10 cellular contexts compared by ENCODE assay signal in genomic region chr9:129954868-129955550, GRCh38.
DNase-seq lines count a peak whose midpoint lies in the region; ATAC-seq and TF ChIP-seq lines count a peak whose summit lies in the region.
"Had no signal": no experiment of that assay in that cellular context is flagged by ENCODE, and none has a peak within 500 bp of the region (broad histone marks: within the 10 kb centered on the region; RNA-seq: fewer than 3 reads in every experiment).

No MANE protein-coding gene starts in this region.

- POLR2A ChIA-PET in CD4-positive, alpha-beta T cell (lab: Charles Lee) = interaction anchor here (2.8 kb wide), 1 partner anchor 9 kb away, joined by 12 read pairs; no protein-coding TSS in a partner anchor

- peak overlapping the region; percentile 63 for H3K27ac Mint-ChIP-seq in CD4-positive, alpha-beta T cell
- H3K27ac Mint-ChIP-seq in memory B cell = peak overlapping the region; percentile 49
- H3K27ac Mint-ChIP-seq: activated naive CD4-positive, alpha-beta T cell treated with anti-CD3 and anti-CD28 coated beads, Interleukin-2, amount 10 ng/mL, durations not matched to agents 7 days and 5 days had no signal

- CTCF ChIA-PET in CD4-positive, alpha-beta T cell (lab: Charles Lee) = no interaction called here

- no peak for DNase-seq in CD4-positive, alpha-beta T cell
- peak; percentile 84 for DNase-seq in MV-4-11 (lab: John Stamatoyannopoulos, UW)
- no peak for DNase-seq in memory B cell (ENCODE audit: low spot score in 2 of 2)
- no peak for DNase-seq in putamen (ENCODE audit: low spot score)
- DNase-seq: activated naive CD4-positive, alpha-beta T cell treated with anti-CD3 and anti-CD28 coated beads, Interleukin-2, amount 10 ng/mL, durations not matched to agents 7 days and 5 days had no signal

- intact Hi-C loops in CD4-positive, alpha-beta T cell (cut with DNase I, micrococcal nuclease) = no loop called here

- TF ChIP-seq CTCF in CD4-positive, alpha-beta T cell (IDR thresholded peaks at IDR 0.05) = no peak

- H3K36me3 Mint-ChIP-seq in CD4-positive, alpha-beta T cell (ENCODE audit: low read depth) = peaks cover 86% of the 10 kb centered on the region
- H3K36me3 Mint-ChIP-seq in memory B cell = peaks cover 21% of the 10 kb centered on the region

- H3K4me3 Mint-ChIP-seq in CD4-positive, alpha-beta T cell = no peak overlapping the region
- no peak overlapping the region for H3K4me3 Mint-ChIP-seq in memory B cell
- H3K4me3 Mint-ChIP-seq: activated naive CD4-positive, alpha-beta T cell treated with anti-CD3 and anti-CD28 coated beads, Interleukin-2, amount 10 ng/mL, durations not matched to agents 7 days and 5 days had no signal

- H3K27ac ChIP-seq in CD4-positive, alpha-beta T cell (ENCODE audit: low read depth, low read length) = no peak overlapping the region
- H3K27ac ChIP-seq in angular gyrus (ENCODE audit: low read depth, low read length) = peak overlapping the region; percentile 7
- H3K27ac ChIP-seq: hepatocyte had no signal

- H3K4me1 Mint-ChIP-seq in CD4-positive, alpha-beta T cell (ENCODE audit: low read depth) = peaks cover 38% of the 10 kb centered on the region
- H3K4me1 Mint-ChIP-seq in memory B cell = peaks cover 12% of the 10 kb centered on the region

- peak; percentile 19 for ATAC-seq in CD4-positive, alpha-beta T cell (ENCODE audit: poor library complexity)
- ATAC-seq in memory B cell (ENCODE audit: low read depth) (peak; percentile 49), HG03095 (IDR thresholded peaks at IDR 0.05; ENCODE audit: unreplicated experiment) (no peak), GM21390 (IDR thresholded peaks at IDR 0.05; ENCODE audit: unreplicated experiment) (no peak), GM21423 (IDR thresholded peaks at IDR 0.05; ENCODE audit: unreplicated experiment) (no peak)

- no peaks in the 10 kb centered on the region for H3K27me3 ChIP-seq in CD4-positive, alpha-beta T cell (ENCODE audit: control insufficient read depth, insufficient read depth, low read length)
- H3K27me3 ChIP-seq: hepatocyte had no signal

- H3K27me3 Mint-ChIP-seq in CD4-positive, alpha-beta T cell = no peaks in the 10 kb centered on the region
- H3K27me3 Mint-ChIP-seq in memory B cell = no peaks in the 10 kb centered on the region
- H3K27me3 Mint-ChIP-seq: activated naive CD4-positive, alpha-beta T cell treated with anti-CD3 and anti-CD28 coated beads, Interleukin-2, amount 10 ng/mL, durations not matched to agents 7 days and 5 days had no signal

- no peaks in the 10 kb centered on the region for H3K9me3 ChIP-seq in CD4-positive, alpha-beta T cell (ENCODE audit: control insufficient read depth, low read length)

- no peaks in the 10 kb centered on the region for H3K9me3 Mint-ChIP-seq in CD4-positive, alpha-beta T cell
- no peaks in the 10 kb centered on the region for H3K9me3 Mint-ChIP-seq in memory B cell
- H3K9me3 Mint-ChIP-seq: activated naive CD4-positive, alpha-beta T cell treated with anti-CD3 and anti-CD28 coated beads, Interleukin-2, amount 10 ng/mL, durations not matched to agents 7 days and 5 days had no signal

Comparison
In these comparisons a context has a peak if more than half of its experiments do, and no peak if none do; other contexts are left out.
1. ATAC-seq: peak in CD4-positive, alpha-beta T cell (single experiment) and memory B cell (single experiment); none in HG03095 (single experiment), GM21390 (single experiment) and GM21423 (single experiment).